ENCODE assay signal across 10 cellular contexts in genomic region chr3:119311191-119311925, GRCh38. TPM values are rescaled to one million over a fixed set of nuclear protein-coding genes. Genes with fewer than 3 reads are reported as not detected.
DNase-seq lines count a peak whose midpoint lies in the region; ATAC-seq, FAIRE-seq and TF ChIP-seq lines count a peak whose summit lies in the region.
"Had no signal": no experiment of that assay in that cellular context is flagged by ENCODE, and none has a peak within 500 bp of the region (broad histone marks: within the 10 kb centered on the region; RNA-seq: fewer than 3 reads in every experiment).

No MANE protein-coding gene starts in this region.

- FAIRE-seq in HTR-8/SVneo (lab: Jason Lieb, UNC), result no peak

- H3K4me3 Mint-ChIP-seq in WTC11, result no peak overlapping the region
- H3K4me3 Mint-ChIP-seq: stimulated activated naive CD8-positive, alpha-beta T cell treated with anti-CD3 and anti-CD28 coated beads, Interleukin-15, Interleukin-2, amounts not matched to agents 100 ng/mL and 50 ng/mL, for 24 hours had no signal

- no peaks in the 10 kb centered on the region for H3K9me3 ChIP-seq in gastroesophageal sphincter
- no peaks in the 10 kb centered on the region for H3K9me3 ChIP-seq in effector memory CD4-positive, alpha-beta T cell (ENCODE audit: control insufficient read depth, low read length)

- peaks cover 12% of the 10 kb centered on the region for H3K4me1 Mint-ChIP-seq in WTC11

- no peak for TF ChIP-seq EP300 in gastroesophageal sphincter (IDR thresholded peaks at IDR 0.05)

- CTCF ChIA-PET in WTC11 (lab: Charles Lee), result no interaction called here

- no peak overlapping the region for H3K27ac Mint-ChIP-seq in WTC11
- H3K27ac Mint-ChIP-seq: stimulated activated naive CD8-positive, alpha-beta T cell treated with anti-CD3 and anti-CD28 coated beads, Interleukin-15, Interleukin-2, amounts not matched to agents 100 ng/mL and 50 ng/mL, for 24 hours had no signal

- H3K9me3 Mint-ChIP-seq in WTC11, result peaks cover 9% of the 10 kb centered on the region
- H3K9me3 Mint-ChIP-seq: stimulated activated naive CD8-positive, alpha-beta T cell treated with anti-CD3 and anti-CD28 coated beads, Interleukin-15, Interleukin-2, amounts not matched to agents 100 ng/mL and 50 ng/mL, for 24 hours had no signal

- H3K4me3 ChIP-seq in astrocyte of the spinal cord (ENCODE audit: low read depth, low read length) (no peak overlapping the region), gastroesophageal sphincter (no peak overlapping the region)
- no peak overlapping the region for H3K4me3 ChIP-seq in effector memory CD4-positive, alpha-beta T cell (ENCODE audit: insufficient read depth, low read depth, low read length, poor library complexity, severe bottlenecking)

- peaks cover 6% of the 10 kb centered on the region; the same call in 1 of the 2 replicates for H3K36me3 Mint-ChIP-seq in WTC11

- H3K27me3 ChIP-seq in gastroesophageal sphincter, result no peaks in the 10 kb centered on the region
- H3K27me3 ChIP-seq in effector memory CD4-positive, alpha-beta T cell (replicated peaks; ENCODE audit: control insufficient read depth, insufficient read depth, low read length, poor library complexity, severe bottlenecking), result no peaks in the 10 kb centered on the region

- peaks cover 0 to 22% of the 10 kb centered on the region in 2 donors for H3K36me3 ChIP-seq in gastroesophageal sphincter
- no peaks in the 10 kb centered on the region for H3K36me3 ChIP-seq in effector memory CD4-positive, alpha-beta T cell (ENCODE audit: control insufficient read depth, insufficient read depth, low read length)

- in situ Hi-C loops in astrocyte of the spinal cord (cut with HindIII; ENCODE audit: low sequenced_read_pairs), result no loop called here

- no peak for TF ChIP-seq POLR2A in gastroesophageal sphincter (IDR thresholded peaks at IDR 0.05)

- H3K27ac ChIP-seq in gastroesophageal sphincter, result no peak overlapping the region
- H3K27ac ChIP-seq in effector memory CD4-positive, alpha-beta T cell (ENCODE audit: insufficient read depth, low read length, poor library complexity, severe bottlenecking), result no peak overlapping the region

- WGBS in gastroesophageal sphincter (ENCODE audit: low coverage in 1 of 2), 2 donors, result 62 to 80% methylated on average over 5 to 6 of the region's 6 CpGs

- peaks cover 8% of the 10 kb centered on the region; the same call in 1 of the 2 replicates for H3K27me3 Mint-ChIP-seq in WTC11 (ENCODE audit: low read depth)
- H3K27me3 Mint-ChIP-seq: stimulated activated naive CD8-positive, alpha-beta T cell treated with anti-CD3 and anti-CD28 coated beads, Interleukin-15, Interleukin-2, amounts not matched to agents 100 ng/mL and 50 ng/mL, for 24 hours had no signal

- POLR2A ChIA-PET in WTC11 (lab: Charles Lee), result no interaction called here

- ATAC-seq in gastroesophageal sphincter (no peak), WTC11 (no peak), GM21619 (IDR thresholded peaks at IDR 0.05; ENCODE audit: unreplicated experiment) (no peak)

- peaks cover 0 to 22% (median 9%) of the 10 kb centered on the region in 3 donors for H3K4me1 ChIP-seq in gastroesophageal sphincter
- no peaks in the 10 kb centered on the region for H3K4me1 ChIP-seq in effector memory CD4-positive, alpha-beta T cell (ENCODE audit: control insufficient read depth, insufficient read depth, low read length, poor library complexity, severe bottlenecking)

- DNase-seq in AG20443 (ENCODE audit: low spot score), result peak; percentile 52
- peak; percentile 68 for DNase-seq in HTR-8/SVneo (ENCODE audit: insufficient read length, low spot score)
- DNase-seq in astrocyte of the spinal cord (ENCODE audit: low read depth, low spot score), result peak; percentile 88
- peak; percentile 93 for DNase-seq in kidney glomerular epithelial cell (lab: John Stamatoyannopoulos, UW)
- DNase-seq in WTC11 (ENCODE audit: low spot score), result no peak
- no peak for DNase-seq in effector memory CD4-positive, alpha-beta T cell
- DNase-seq: SHP77 treated with DMSO at 0.1 percent for 48 hours had no signal

- no peak for TF ChIP-seq CTCF in astrocyte of the spinal cord (IDR thresholded peaks at IDR 0.05; ENCODE audit: low read depth, low read length)
- TF ChIP-seq CTCF in gastroesophageal sphincter (IDR thresholded peaks at IDR 0.05), result no peak
- TF ChIP-seq CTCF in WTC11 (IDR thresholded peaks at IDR 0.05), result no peak

TF ChIP-seq in WTC11, 78 proteins besides CTCF, POLR2A, EP300 and RAD21 (continues in another document):
- TF ChIP-seq ATF2 (CRISPR knock-in tag; IDR thresholded peaks at IDR 0.05; ENCODE audit: borderline replicate concordance, low read depth) (no peak), USF2 (CRISPR knock-in tag; IDR thresholded peaks at IDR 0.05) (no peak), NFYB (CRISPR knock-in tag; conservative IDR thresholded peaks at IDR 0.05; ENCODE audit: low read depth) (no peak), OVOL2 (CRISPR knock-in tag; IDR thresholded peaks at IDR 0.05; ENCODE audit: borderline replicate concordance) (no peak), IRF1 (CRISPR knock-in tag; IDR thresholded peaks at IDR 0.05) (no peak), IRF2 (CRISPR knock-in tag; IDR thresholded peaks at IDR 0.05; ENCODE audit: borderline replicate concordance, low read depth) (no peak), AFF4 (CRISPR knock-in tag; IDR thresholded peaks at IDR 0.05; ENCODE audit: borderline replicate concordance) (no peak), ZNF396 (CRISPR knock-in tag; IDR thresholded peaks at IDR 0.05; ENCODE audit: borderline replicate concordance) (no peak), SOX15 (CRISPR knock-in tag; IDR thresholded peaks at IDR 0.05) (no peak)

RNA-seq across cellular contexts. Expression of gene ARHGAP31, which starts 17.2 kb away (rescaled TPM):
- total RNA-seq in gastroesophageal sphincter (10 to 100 TPM; 19.8 to 28.7 (median 22.6) TPM), WTC11 (2021) (3.7 to 7.2 TPM (median 4.2 TPM) in 3 replicates)

Comparison
In these comparisons a context has a peak if more than half of its experiments do, and no peak if none do; other contexts are left out.
1. DNase-seq: peak in AG20443 (single experiment), HTR-8/SVneo (single experiment), astrocyte of the spinal cord (single experiment) and kidney glomerular epithelial cell (single experiment); none in WTC11 (single experiment) and effector memory CD4-positive, alpha-beta T cell (0 of 3).